In genomic region chr3:123791417-123791816, GRCh38 we compare ENCODE assay signal across 14 cellular contexts.
A peak's percentile ranks its signal among the peaks of the same experiment; 100 is the strongest.
DNase-seq lines count a peak whose midpoint lies in the region; ATAC-seq lines count a peak whose summit lies in the region.
"Had no signal": no experiment of that assay in that cellular context is flagged by ENCODE, and none has a peak within 500 bp of the region (broad histone marks: within the 10 kb centered on the region; RNA-seq: fewer than 3 reads in every experiment).

No MANE protein-coding gene starts in this region.

- intact Hi-C loops in left colon (cut with DNase I, micrococcal nuclease), result no loop called here

- peaks cover 26% of the 10 kb centered on the region for H3K79me2 ChIP-seq in GM23248 (ENCODE audit: insufficient read depth)
- H3K79me2 ChIP-seq in trophoblast cell (ENCODE audit: control insufficient read depth, insufficient read depth, low read length, poor library complexity), result peaks cover 5% of the 10 kb centered on the region

- H2BK12ac ChIP-seq in trophoblast cell (ENCODE audit: low read length), result peak overlapping the region; percentile 47

- DNase-seq in GM23248 (peak; percentile 80), amniotic epithelial cell (ENCODE audit: low read depth) (peak; percentile 88), fibroblast of peridontal ligament (ENCODE audit: extremely low read depth) (peak; percentile 91), trophoblast cell (peak in 1 of 2 donors; percentile 24), left colon (no peak), HuH-7 (ENCODE audit: low spot score) (no peak)
- no peak for DNase-seq in stimulated activated naive CD4-positive, alpha-beta T cell treated with Interleukin-2 at 50 U/mL for 16 hours (lab: John Stamatoyannopoulos, UW)
- DNase-seq: H9, KG1, NCI-H1436 treated with DMSO at 0.1 percent for 48 hours, spleen had no signal

- no peak overlapping the region for H3K23ac ChIP-seq in trophoblast cell (ENCODE audit: low read length)

- H3K4me1 ChIP-seq in GM23248 (ENCODE audit: insufficient read depth) (peaks cover 48% of the 10 kb centered on the region), trophoblast cell (ENCODE audit: control insufficient read depth in 1 of 2, insufficient read depth in 2 of 2, low read length in 2 of 2) (peaks cover 36 to 46% of the 10 kb centered on the region in 2 experiments)
- H3K4me1 ChIP-seq: spleen had no signal

- no peaks in the 10 kb centered on the region for H3K9me2 ChIP-seq in GM23248 (ENCODE audit: insufficient read depth)

- H2BK120ac ChIP-seq in trophoblast cell (ENCODE audit: insufficient read depth, low read length, poor library complexity), result peak overlapping the region; percentile 65

- H3K36me3 ChIP-seq in GM23248 (ENCODE audit: low read depth) (peaks cover 21% of the 10 kb centered on the region; the same call in 1 of the 2 replicates), trophoblast cell (ENCODE audit: control insufficient read depth in 1 of 2, insufficient read depth in 2 of 2, low read length in 2 of 2) (peaks cover 3% of the 10 kb centered on the region in 2 experiments)
- H3K36me3 ChIP-seq: spleen had no signal

- no peak overlapping the region for H4K12ac ChIP-seq in trophoblast cell (ENCODE audit: low read depth, low read length)

- H2AFZ ChIP-seq in GM23248 (no peak overlapping the region), trophoblast cell (ENCODE audit: insufficient read depth, low read length, poor library complexity) (no peak overlapping the region)

- no peak overlapping the region for H3K18ac ChIP-seq in trophoblast cell (ENCODE audit: low read length)

- H4K20me1 ChIP-seq in GM23248 (ENCODE audit: insufficient read depth), result no peaks in the 10 kb centered on the region

- ATAC-seq in left colon, result no peak
- no peak for ATAC-seq in HG03432 (IDR thresholded peaks at IDR 0.05; ENCODE audit: unreplicated experiment)

- in situ Hi-C loops in GM23248 (cut with MboI), result no loop called here

- no peaks in the 10 kb centered on the region for H3K9me3 ChIP-seq in GM23248 (ENCODE audit: low read depth)
- no peaks in the 10 kb centered on the region for H3K9me3 ChIP-seq in trophoblast cell (ENCODE audit: insufficient read depth, low read depth, low read length)
- H3K9me3 ChIP-seq: spleen had no signal

- no peak overlapping the region for H2AK5ac ChIP-seq in trophoblast cell (ENCODE audit: low read length)

- peak overlapping the region; percentile 96 for H4K91ac ChIP-seq in trophoblast cell (ENCODE audit: low read depth, low read length)

- no peak overlapping the region for H3K14ac ChIP-seq in trophoblast cell (ENCODE audit: low read length)

- H3K4me2 ChIP-seq in GM23248 (ENCODE audit: unreplicated experiment) (peak overlapping the region; percentile 26), trophoblast cell (ENCODE audit: low read length) (no peak overlapping the region)

- H3K4ac ChIP-seq in trophoblast cell (ENCODE audit: low read depth, low read length), result no peak overlapping the region

- H3K79me1 ChIP-seq in trophoblast cell (ENCODE audit: low read length), result peaks cover 51% of the 10 kb centered on the region

- H3K9ac ChIP-seq in GM23248, result no peak overlapping the region
- H3K9ac ChIP-seq in trophoblast cell (ENCODE audit: low read length), result no peak overlapping the region

- WGBS in GM23248 (ENCODE audit: low coverage in 1 of 2, low lambda C conversion rate in 2 of 2, missing lambda C conversion rate in 2 of 2), 2 experiments, result 9 to 21% methylated on average over 3 of the region's 3 CpGs
- WGBS in trophoblast cell (ENCODE audit: extremely low coverage, insufficient coverage, insufficient read length), result no CpG with 5 or more reads among the region's 3 CpGs

- peak overlapping the region; percentile 32 for H4K8ac ChIP-seq in trophoblast cell (ENCODE audit: low read depth, low read length)

- H3F3A ChIP-seq in GM23248 (ENCODE audit: insufficient read depth), result peaks cover 36% of the 10 kb centered on the region

- H3K27ac ChIP-seq in GM23248 (peak overlapping the region; percentile 47), trophoblast cell (ENCODE audit: low read depth, low read length) (peak overlapping the region; percentile 99)
- H3K27ac ChIP-seq: SK-N-MC, spleen had no signal

- peak overlapping the region; percentile 89 for H2BK5ac ChIP-seq in trophoblast cell (ENCODE audit: low read depth, low read length, poor library complexity)

- no peak overlapping the region for H3K4me3 ChIP-seq in GM23248
- H3K4me3 ChIP-seq in trophoblast cell (ENCODE audit: low read depth, low read length), result no peak overlapping the region
- H3K4me3 ChIP-seq: lung, SK-N-MC, spleen had no signal

- H3K27me3 ChIP-seq in GM23248 (replicated peaks; ENCODE audit: insufficient read depth) (no peaks in the 10 kb centered on the region), trophoblast cell (ENCODE audit: insufficient read depth, low read length) (no peaks in the 10 kb centered on the region)

Comparison
In these comparisons a context has a peak if more than half of its experiments do, and no peak if none do; other contexts are left out.
1. DNase-seq: peak in GM23248 (single experiment), amniotic epithelial cell (single experiment) and fibroblast of peridontal ligament (single experiment); none in left colon (0 of 2), HuH-7 (single experiment) and stimulated activated naive CD4-positive, alpha-beta T cell treated with Interleukin-2 at 50 U/mL for 16 hours (single experiment).